9 cellular contexts compared by ENCODE assay signal in the genomic region with DNA sequence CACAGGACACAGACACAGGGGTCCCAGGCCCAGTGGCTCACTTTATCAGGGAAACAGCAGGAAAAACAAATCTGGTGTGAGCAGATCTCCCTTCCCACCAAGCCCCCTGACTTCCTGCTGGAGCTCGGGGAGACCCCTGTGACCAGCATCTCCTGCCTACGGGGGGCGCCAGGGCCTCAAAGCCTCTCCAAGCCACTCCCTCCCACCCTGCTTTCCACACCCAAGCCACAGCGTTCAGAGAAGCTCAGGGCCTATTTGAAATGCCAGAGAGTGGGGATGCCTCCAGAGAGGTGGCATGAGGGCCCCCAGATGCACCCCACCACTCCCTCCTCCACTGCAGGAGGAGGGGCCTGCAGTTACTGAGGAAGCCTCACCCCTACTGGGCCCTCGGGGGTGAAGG. TPM values are rescaled to one million over a fixed set of nuclear protein-coding genes. Genes with fewer than 3 reads are reported as not detected.
DNase-seq lines count a peak whose midpoint lies in the region; ATAC-seq, FAIRE-seq and TF ChIP-seq lines count a peak whose summit lies in the region.
"Had no signal": no experiment of that assay in that cellular context is flagged by ENCODE, and none has a peak within 500 bp of the region (broad histone marks: within the 10 kb centered on the region; RNA-seq: fewer than 3 reads in every experiment).

No MANE protein-coding gene starts in this region.

- peak; percentile 25 for TF ChIP-seq CTCF in AG04450 (IDR thresholded peaks at IDR 0.05; ENCODE audit: low read depth, low read length)
- TF ChIP-seq CTCF in kidney (IDR thresholded peaks at IDR 0.05; ENCODE audit: borderline replicate concordance, extremely low read depth, insufficient read depth) = no peak
- TF ChIP-seq CTCF in osteocyte (IDR thresholded peaks at IDR 0.05) = no peak

- H3K4me1 ChIP-seq in kidney (ENCODE audit: control insufficient read depth in 1 of 2, insufficient read depth in 1 of 2, low read depth in 1 of 2, low read length in 2 of 2) = peaks cover 15 to 19% of the 10 kb centered on the region in 2 donors

- DNase-seq in AG04450 (ENCODE audit: low read depth, low spot score) = no peak
- peak; percentile 25 for DNase-seq in ELR (ENCODE audit: low read depth)
- peak; percentile 32 for DNase-seq in UCSD-AML1 (lab: John Stamatoyannopoulos, UW; ENCODE audit: unreplicated experiment)
- no peak for DNase-seq in kidney
- no peak for DNase-seq in osteocyte (ENCODE audit: extremely low spot score, unreplicated experiment)

- CTCF ChIA-PET in AG04450 (lab: Charles Lee) = interaction anchor here (0.7 to 11.7 kb wide), 6 partner anchors 12 to 358 kb away, joined by 3 to 403 read pairs (median 4); a partner anchor contains a TSS

- H3K4me3 ChIP-seq in AG04450 (ENCODE audit: low read depth, low read length) = no peak overlapping the region
- H3K4me3 ChIP-seq in kidney (ENCODE audit: low read length in 2 of 2) = no peak overlapping the region

- H3K27me3 Mint-ChIP-seq in osteocyte (ENCODE audit: unreplicated experiment) = no peaks in the 10 kb centered on the region

- intact Hi-C loops in kidney (cut with DNase I) = no loop called here

- no peaks in the 10 kb centered on the region for H3K27me3 ChIP-seq in AG04450 (ENCODE audit: control insufficient read depth, insufficient read depth, low read length)
- H3K27me3 ChIP-seq: adrenal gland had no signal

- POLR2A ChIA-PET in AG04450 (lab: Yijun Ruan, JAX) = interaction anchor here (0.9 to 3.7 kb wide), 5 partner anchors 11 to 359 kb away, joined by 3 to 25 read pairs (median 4); partner anchors contain the start of gene PHLDA2

- H3K4me1 Mint-ChIP-seq in osteocyte (ENCODE audit: unreplicated experiment) = peaks cover 22% of the 10 kb centered on the region

- H3K27ac Mint-ChIP-seq in osteocyte (ENCODE audit: unreplicated experiment) = no peak overlapping the region

- H3K9me3 ChIP-seq in AG04450 (ENCODE audit: control insufficient read depth, insufficient read depth, low read length) (no peaks in the 10 kb centered on the region; the same call in 1 of the 2 replicates), kidney (ENCODE audit: control insufficient read depth in 1 of 2, low read length in 2 of 2) (no peaks in the 10 kb centered on the region)
- H3K9me3 ChIP-seq: adrenal gland had no signal

- H3K27ac ChIP-seq in AG04450 (ENCODE audit: low read depth, low read length) = peak overlapping the region; percentile 39
- H3K27ac ChIP-seq in kidney (ENCODE audit: low read depth in 2 of 2, low read length in 2 of 2) = peak overlapping the region; percentile 51 to 74

- peak overlapping the region in 1 of 2 donors; percentile 59 for H3K9ac ChIP-seq in kidney (ENCODE audit: low read length in 2 of 2)

- ATAC-seq in GM21717 (IDR thresholded peaks at IDR 0.05; ENCODE audit: unreplicated experiment) (no peak), GM21737 (IDR thresholded peaks at IDR 0.05; ENCODE audit: unreplicated experiment) (no peak), GM21360 (IDR thresholded peaks at IDR 0.05; ENCODE audit: unreplicated experiment) (no peak)

- H3K4me3 Mint-ChIP-seq in osteocyte (ENCODE audit: unreplicated experiment) = no peak overlapping the region

- H3K36me3 Mint-ChIP-seq in osteocyte (ENCODE audit: unreplicated experiment) = no peaks in the 10 kb centered on the region

- H3K36me3 ChIP-seq in kidney (ENCODE audit: control insufficient read depth in 1 of 2, insufficient read depth in 2 of 2, low read length in 2 of 2) = no peaks in the 10 kb centered on the region
- H3K36me3 ChIP-seq: adrenal gland had no signal

- FAIRE-seq in kidney (lab: Jason Lieb, UNC) = no peak

- no peaks in the 10 kb centered on the region for H3K9me3 Mint-ChIP-seq in osteocyte (ENCODE audit: unreplicated experiment)

RNA-seq across cellular contexts. Expression of gene CDKN1C, which starts 5.7 kb away (rescaled TPM):
- polyA plus RNA-seq in AG04450 (2011; rRNA removed) = 6.3 and 8.1 TPM in 2 replicates
- polyA minus RNA-seq in AG04450 (2011; rRNA and poly(A)+ RNA removed) = 1.8 and 4.0 TPM in 2 replicates
- total RNA-seq in kidney = 54.8 TPM
- polyA plus RNA-seq in kidney (ENCODE audit: insufficient read depth, low read depth, low replicate concordance) = 192 TPM
- 18.1 and 19.2 TPM in 2 replicates for total RNA-seq in osteocyte

RNA-seq across cellular contexts. Expression of gene PHLDA2, which starts 37.9 kb away (rescaled TPM):
- polyA plus RNA-seq in AG04450 (2011; rRNA removed) (9.6 and 14.4 TPM in 2 replicates), kidney (ENCODE audit: insufficient read depth, low read depth, low replicate concordance) (9.0 TPM)
- 3.2 and 3.6 TPM in 2 replicates for polyA minus RNA-seq in AG04450 (2011; rRNA and poly(A)+ RNA removed)
- total RNA-seq in kidney (19.7 TPM), osteocyte (89.6 and 96.1 TPM in 2 replicates)

Comparison
In these comparisons a context has a peak if more than half of its experiments do, and no peak if none do; other contexts are left out.
1. DNase-seq: peak in ELR (single experiment) and UCSD-AML1 (single experiment); none in AG04450 (single experiment), kidney (single experiment) and osteocyte (single experiment).